Comparison of ENCODE assay signal across 21 cellular contexts in genomic region chr1:14974361-14974760, GRCh38.
"Had no signal": no experiment of that assay in that cellular context is flagged by ENCODE, and none has a peak within 500 bp of the region (broad histone marks: within the 10 kb centered on the region; RNA-seq: fewer than 3 reads in every experiment).

No MANE protein-coding gene starts in this region.

- H3K4me1 Mint-ChIP-seq: activated T-helper 17 cell treated with anti-CD3 and anti-CD28 coated beads, Interleukin-2, amount 50 U/mL, for 72 hours had no signal

- H3K4me3 Mint-ChIP-seq: activated naive CD8-positive, alpha-beta T cell; activated T-helper 17 cell treated with anti-CD3 and anti-CD28 coated beads, Interleukin-2, amount 50 U/mL, for 72 hours; dendritic cell treated with granulocyte-macrophage colony-stimulating factor and Interleukin-4, amounts not matched to agents 40 ng/mL and 50 ng/mL, for 4 days; immature natural killer cell; natural killer cell had no signal

- DNase-seq: activated CD4-positive, alpha-beta T cell treated with anti-CD3 and anti-CD28 coated beads for 1 hour; activated CD4-positive, alpha-beta T cell treated with anti-CD3 and anti-CD28 coated beads, Interleukin-2, amount 50 U/mL, for 1 hour; activated T-cell treated with anti-CD3 and anti-CD28 coated beads, Interleukin-2, amount 50 U/mL, for 1 hour; adrenal gland; effector CD8-positive, alpha-beta T cell; erythroblast; foreskin melanocyte; immature natural killer cell; left ventricle myocardium inferior; midbrain; natural killer cell; posterior cingulate gyrus; stimulated activated CD4-positive, alpha-beta T cell treated with anti-CD3 and anti-CD28 coated beads, Interleukin-2, amount 100 ng/mL, for 48 hours; stimulated activated naive CD4-positive, alpha-beta T cell treated with Interleukin-2 at 50 U/mL for 16 hours had no signal

- H3K9me3 Mint-ChIP-seq: activated T-helper 17 cell treated with anti-CD3 and anti-CD28 coated beads, Interleukin-2, amount 50 U/mL, for 72 hours; natural killer cell had no signal

- ATAC-seq: activated T-helper 17 cell treated with anti-CD3 and anti-CD28 coated beads, Interleukin-2, amount 50 U/mL, for 72 hours; natural killer cell; sciatic nerve; SK-N-SH treated with all-trans-retinoic acid at 6 μM for 48 hours had no signal

- H3K36me3 ChIP-seq: adrenal gland, left ventricle myocardium inferior, thyroid gland had no signal

- H3K4me2 ChIP-seq: smooth muscle cell had no signal

- H3K27ac ChIP-seq: left ventricle myocardium inferior had no signal

- H3K9me3 ChIP-seq: thyroid gland had no signal

- H3K27ac Mint-ChIP-seq: activated naive CD8-positive, alpha-beta T cell; activated T-helper 17 cell treated with anti-CD3 and anti-CD28 coated beads, Interleukin-2, amount 50 U/mL, for 72 hours; dendritic cell treated with granulocyte-macrophage colony-stimulating factor and Interleukin-4, amounts not matched to agents 40 ng/mL and 50 ng/mL, for 4 days; immature natural killer cell; natural killer cell had no signal

- H3K36me3 Mint-ChIP-seq: activated naive CD8-positive, alpha-beta T cell; immature natural killer cell; natural killer cell had no signal

- H3K4me3 ChIP-seq: adrenal gland, left ventricle myocardium inferior, smooth muscle cell, thyroid gland had no signal

- H3K27me3 ChIP-seq: adrenal gland, thyroid gland had no signal
